Comparison of ENCODE assay signal across 8 cellular contexts in genomic region chr6:33700391-33701050, GRCh38. TPM values are rescaled to one million over a fixed set of nuclear protein-coding genes. Genes with fewer than 3 reads are reported as not detected.
DNase-seq lines count a peak whose midpoint lies in the region; ATAC-seq and TF ChIP-seq lines count a peak whose summit lies in the region.

No MANE protein-coding gene starts in this region.

- H3K27me3 ChIP-seq in BE2C, result no peaks in the 10 kb centered on the region
- no peaks in the 10 kb centered on the region for H3K27me3 ChIP-seq in WERI-Rb-1 (ENCODE audit: insufficient read depth, low read depth, severe bottlenecking)
- no peaks in the 10 kb centered on the region for H3K27me3 ChIP-seq in mammary epithelial cell (ENCODE audit: insufficient read depth, low read length)
- no peaks in the 10 kb centered on the region for H3K27me3 ChIP-seq in left lung

- TF ChIP-seq CTCF in BE2C (IDR thresholded peaks at IDR 0.05; ENCODE audit: low read depth, low read length) (peak; percentile 92), WERI-Rb-1 (IDR thresholded peaks at IDR 0.05; ENCODE audit: low read depth, low read length) (peak; percentile 100), mammary epithelial cell (conservative IDR thresholded peaks at IDR 0.05 in 1 of 2, IDR thresholded peaks at IDR 0.05 in 1 of 2; ENCODE audit: extremely low read depth in 1 of 2, insufficient read depth in 1 of 2, low read depth in 1 of 2, low read length in 2 of 2) (peak; percentile 74 to 90), left lung (IDR thresholded peaks at IDR 0.05) (peak; percentile 36 to 51)

- intact Hi-C loops in mammary epithelial cell (cut with micrococcal nuclease) (loop anchor here (1.0 to 10.0 kb wide), 4 partner anchors 110 to 286 kb away; partner anchors contain the start of genes CUTA, PHF1 and ZBTB9), left lung (cut with DNase I) (no loop called here)

- H3K27ac ChIP-seq in WERI-Rb-1 (peak overlapping the region; percentile 4; the same call in 1 of the 2 replicates), mammary epithelial cell (ENCODE audit: insufficient read depth, low read depth, low read length) (no peak overlapping the region), left lung (peak overlapping the region; percentile 19 to 20)

- CTCF ChIA-PET in mammary epithelial cell (lab: Charles Lee; ENCODE audit: low non-redundant PET), result interaction anchor here (0.6 to 1.0 kb wide), 2 partner anchors 11 to 111 kb away, joined by 6 read pairs; partner anchors contain the start of gene UQCC2

- H3K36me3 ChIP-seq in BE2C (peaks cover 15% of the 10 kb centered on the region), WERI-Rb-1 (peaks cover 94% of the 10 kb centered on the region), mammary epithelial cell (ENCODE audit: insufficient read depth, low read length) (peaks cover 24% of the 10 kb centered on the region), left lung (peaks cover 0 to 41% of the 10 kb centered on the region in 2 donors)

- WGBS in mammary epithelial cell (ENCODE audit: low coverage, missing lambda C conversion rate), result 27% methylated on average over 10 of the region's 10 CpGs

- in situ Hi-C loops in mammary epithelial cell (cut with MboI; ENCODE audit: low sequenced_read_pairs in 2 of 2), result loop anchor here (5.0 to 10.0 kb wide), 2 partner anchors 116 to 118 kb away; partner anchors contain the start of gene BAK1 (in 2 of the 2)

- H3K4me3 ChIP-seq in BE2C (ENCODE audit: low read depth, low read length) (no peak overlapping the region), WERI-Rb-1 (ENCODE audit: low read depth, low read length) (no peak overlapping the region), mammary epithelial cell (replicated peaks in 1 of 3; ENCODE audit: insufficient read depth in 1 of 3, low read depth in 2 of 3, low read length in 3 of 3) (no peak overlapping the region), left lung (no peak overlapping the region)

- H3K79me2 ChIP-seq in mammary epithelial cell (ENCODE audit: insufficient read depth, low read length), result peaks cover 12% of the 10 kb centered on the region

- H2AFZ ChIP-seq in mammary epithelial cell (ENCODE audit: low read depth, low read length), result no peak overlapping the region

- DNase-seq in BE2C (peak; percentile 84), MV-4-11 (lab: John Stamatoyannopoulos, UW) (peak; percentile 35), WERI-Rb-1 (peak; percentile 96), mammary epithelial cell (peak; percentile 74), left lung (peak in 1 of 2 donors; percentile 64), NCI-H1048 (lab: John Stamatoyannopoulos, UW) (no peak)
- peak; percentile 34 for DNase-seq in stimulated activated CD8-positive, alpha-beta memory T cell treated with anti-CD3 and anti-CD28 coated beads, Interleukin-12 subunit alpha, Interleukin-12 subunit beta, amount 100 ng/mL, for 24 hours (ENCODE audit: extremely low read depth)

- no peak overlapping the region for H3K4me2 ChIP-seq in mammary epithelial cell (ENCODE audit: insufficient read depth, low read depth, low read length)

- no peaks in the 10 kb centered on the region for H4K20me1 ChIP-seq in mammary epithelial cell (ENCODE audit: insufficient read depth, low read length)

- no TSS peak for BruUV-seq in mammary epithelial cell (replicated peaks; lab: Mats Ljungman, UMichigan)

- H3K9me3 ChIP-seq in BE2C, result no peaks in the 10 kb centered on the region
- H3K9me3 ChIP-seq in WERI-Rb-1 (ENCODE audit: severe bottlenecking), result no peaks in the 10 kb centered on the region
- H3K9me3 ChIP-seq in mammary epithelial cell (replicated peaks; ENCODE audit: insufficient read depth, low read length), result no peaks in the 10 kb centered on the region
- H3K9me3 ChIP-seq in left lung, result no peaks in the 10 kb centered on the region

- H3K4me1 ChIP-seq in BE2C (peaks cover 29% of the 10 kb centered on the region), mammary epithelial cell (ENCODE audit: insufficient read depth, low read length) (peaks cover 26% of the 10 kb centered on the region), left lung (peaks cover 6 to 40% of the 10 kb centered on the region in 2 donors)

- H3K9ac ChIP-seq in mammary epithelial cell (ENCODE audit: insufficient read depth, low read length), result no peak overlapping the region

- ATAC-seq in GM19452 (IDR thresholded peaks at IDR 0.05; ENCODE audit: unreplicated experiment) (peak; percentile 62), left lung (peak; percentile 70)

- dilution Hi-C loops in mammary epithelial cell (cut with HindIII; ENCODE audit: low sequenced_read_pairs), result no loop called here

RNA-seq across cellular contexts. Expression of gene UQCC2, which starts 11.0 kb away (rescaled TPM):
- polyA plus RNA-seq in BE2C (2012; ENCODE audit: insufficient read depth, insufficient read length, low read depth), result 150 TPM
- total RNA-seq in mammary epithelial cell (10 to 100 TPM; 12.3 to 65.2 TPM), left lung (10 to 100 TPM; 60.3 to 73.7 TPM)
- 46.7 TPM for polyA plus RNA-seq in mammary epithelial cell
- 28.2 TPM for polyA minus RNA-seq in mammary epithelial cell

RNA-seq across cellular contexts. Expression of gene IP6K3, which starts 46.2 kb away (rescaled TPM):
- polyA plus RNA-seq in BE2C (2012; ENCODE audit: insufficient read depth, insufficient read length, low read depth), result 2.0 TPM
- total RNA-seq in mammary epithelial cell, result under 1 TPM in 1 of 2 donors, not detected in 1; 0.33 TPM
- polyA plus RNA-seq in mammary epithelial cell, result not detected
- polyA minus RNA-seq in mammary epithelial cell, result not detected
- total RNA-seq in left lung, result 1 to 10 TPM in 1 of 2 donors, under 1 TPM in 1; 0.87 to 3.4 TPM

Comparison
In these comparisons a context has a peak if more than half of its experiments do, and no peak if none do; other contexts are left out.
1. CTCF ChIP-seq: peak in every context shown above with its lines; median percentile 100 in WERI-Rb-1; 92 in BE2C; 82 in mammary epithelial cell; 44 in left lung.